Comparison of ENCODE assay signal across 1 cellular context in the genomic region with DNA sequence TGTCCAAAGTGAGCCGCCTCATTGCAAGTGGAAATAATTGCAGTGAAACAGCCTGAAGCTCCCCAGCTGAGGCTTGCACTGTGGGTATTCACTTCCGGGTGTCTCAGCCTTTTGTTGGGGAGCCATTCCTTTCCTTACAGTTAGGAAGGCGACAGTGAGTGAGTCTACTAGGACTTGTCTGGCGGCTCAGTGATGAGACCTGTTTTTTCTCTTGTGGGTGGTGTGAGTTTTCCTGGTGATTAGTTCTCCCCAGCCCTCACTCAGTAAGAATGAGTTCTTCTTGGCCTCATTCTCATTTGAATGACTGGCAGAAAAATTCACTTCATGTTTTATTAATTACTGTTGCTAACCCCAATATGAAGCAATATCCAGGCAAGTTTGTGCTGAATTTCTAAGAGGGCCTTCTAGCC.
TF ChIP-seq lines count a peak whose summit lies in the region.

No MANE protein-coding gene starts in this region.

TF ChIP-seq in K562, 482 proteins besides CTCF, POLR2A, EP300 and RAD21:
- TF ChIP-seq NR2C2 (CRISPR knock-in tag; IDR thresholded peaks at IDR 0.05) (no peak), NR2C2 (tag; IDR thresholded peaks at IDR 0.05) (peak; percentile 54), U2AF1 (optimal IDR thresholded peaks at IDR 0.05; ENCODE audit: low read depth, low read length) (no peak), NR2C1 (IDR thresholded peaks at IDR 0.05) (peak; percentile 57), NR2C1 (tag; IDR thresholded peaks at IDR 0.05) (0 out of 2 replicates have a peak, but pooled peaks have one; percentile 30), GABPA (tag; conservative IDR thresholded peaks at IDR 0.05; ENCODE audit: low read depth) (0 out of 2 replicates have a peak, but pooled peaks have one; percentile 43), NONO (IDR thresholded peaks at IDR 0.05; ENCODE audit: low read depth in 2 of 2, low read length in 1 of 2) (no peak), CEBPG (CRISPR knock-in tag; IDR thresholded peaks at IDR 0.05) (no peak), CEBPG (tag; conservative IDR thresholded peaks at IDR 0.05 in 1 of 2, IDR thresholded peaks at IDR 0.05 in 1 of 2) (peak in 1 of 2 experiments; percentile 22; a peak in 1 of 4 replicates)
